1 cellular context compared by ENCODE assay signal in the genomic region with DNA sequence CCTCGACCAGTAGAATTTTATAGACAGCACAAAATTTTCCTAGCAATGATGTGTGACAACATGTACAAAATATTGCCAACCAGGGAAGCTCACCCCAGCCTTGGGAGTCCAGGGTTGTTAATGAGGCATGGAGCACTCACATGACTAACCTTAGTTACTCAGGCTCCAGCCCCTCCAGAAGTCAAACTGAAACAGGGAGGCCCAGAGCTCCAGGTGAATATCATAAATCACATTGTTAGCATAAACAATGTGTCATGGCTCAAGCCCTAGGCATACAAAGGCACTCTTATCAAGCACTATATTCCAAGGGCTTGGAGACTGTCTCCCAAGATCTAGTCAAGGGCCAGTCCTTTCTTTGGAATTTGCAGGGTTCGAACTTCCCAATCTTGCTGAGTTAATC.
A peak's percentile ranks its signal among the peaks of the same experiment; 100 is the strongest.
TF ChIP-seq lines count a peak whose summit lies in the region.

No MANE protein-coding gene starts in this region.

TF ChIP-seq in HEK293, 187 proteins besides CTCF, POLR2A, EP300 and RAD21 (continued from another document):
- TF ChIP-seq, protein P1, sequence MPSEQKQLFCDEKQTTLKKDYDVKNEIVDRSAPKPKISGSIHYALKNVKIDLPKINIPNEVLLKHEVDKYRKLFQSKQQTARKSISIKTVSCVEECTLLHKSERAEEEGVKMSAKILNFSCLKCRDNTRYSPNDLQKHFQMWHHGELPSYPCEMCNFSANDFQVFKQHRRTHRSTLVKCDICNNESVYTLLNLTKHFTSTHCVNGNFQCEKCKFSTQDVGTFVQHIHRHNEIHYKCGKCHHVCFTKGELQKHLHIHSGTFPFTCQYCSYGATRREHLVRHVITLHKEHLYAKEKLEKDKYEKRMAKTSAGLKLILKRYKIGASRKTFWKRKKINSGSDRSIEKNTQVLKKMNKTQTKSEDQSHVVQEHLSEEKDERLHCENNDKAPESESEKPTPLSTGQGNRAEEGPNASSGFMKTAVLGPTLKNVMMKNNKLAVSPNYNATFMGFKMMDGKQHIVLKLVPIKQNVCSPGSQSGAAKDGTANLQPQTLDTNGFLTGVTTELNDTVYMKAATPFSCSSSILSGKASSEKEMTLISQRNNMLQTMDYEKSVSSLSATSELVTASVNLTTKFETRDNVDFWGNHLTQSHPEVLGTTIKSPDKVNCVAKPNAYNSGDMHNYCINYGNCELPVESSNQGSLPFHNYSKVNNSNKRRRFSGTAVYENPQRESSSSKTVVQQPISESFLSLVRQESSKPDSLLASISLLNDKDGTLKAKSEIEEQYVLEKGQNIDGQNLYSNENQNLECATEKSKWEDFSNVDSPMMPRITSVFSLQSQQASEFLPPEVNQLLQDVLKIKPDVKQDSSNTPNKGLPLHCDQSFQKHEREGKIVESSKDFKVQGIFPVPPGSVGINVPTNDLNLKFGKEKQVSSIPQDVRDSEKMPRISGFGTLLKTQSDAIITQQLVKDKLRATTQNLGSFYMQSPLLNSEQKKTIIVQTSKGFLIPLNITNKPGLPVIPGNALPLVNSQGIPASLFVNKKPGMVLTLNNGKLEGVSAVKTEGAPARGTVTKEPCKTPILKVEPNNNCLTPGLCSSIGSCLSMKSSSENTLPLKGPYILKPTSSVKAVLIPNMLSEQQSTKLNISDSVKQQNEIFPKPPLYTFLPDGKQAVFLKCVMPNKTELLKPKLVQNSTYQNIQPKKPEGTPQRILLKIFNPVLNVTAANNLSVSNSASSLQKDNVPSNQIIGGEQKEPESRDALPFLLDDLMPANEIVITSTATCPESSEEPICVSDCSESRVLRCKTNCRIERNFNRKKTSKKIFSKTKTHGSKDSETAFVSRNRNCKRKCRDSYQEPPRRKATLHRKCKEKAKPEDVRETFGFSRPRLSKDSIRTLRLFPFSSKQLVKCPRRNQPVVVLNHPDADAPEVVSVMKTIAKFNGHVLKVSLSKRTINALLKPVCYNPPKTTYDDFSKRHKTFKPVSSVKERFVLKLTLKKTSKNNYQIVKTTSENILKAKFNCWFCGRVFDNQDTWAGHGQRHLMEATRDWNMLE (tag by site-specific recombination; conservative IDR thresholded peaks at IDR 0.05; ENCODE audit: low read depth) = no peak
- TF ChIP-seq ZNF530 (tag by site-specific recombination; IDR thresholded peaks at IDR 0.05; ENCODE audit: low read depth) = no peak
- TF ChIP-seq REPIN1 (tag by site-specific recombination; IDR thresholded peaks at IDR 0.05; ENCODE audit: low read depth) = no peak
- TF ChIP-seq FEZF1 (tag by site-specific recombination; IDR thresholded peaks at IDR 0.05) = no peak
- TF ChIP-seq, protein P2, sequence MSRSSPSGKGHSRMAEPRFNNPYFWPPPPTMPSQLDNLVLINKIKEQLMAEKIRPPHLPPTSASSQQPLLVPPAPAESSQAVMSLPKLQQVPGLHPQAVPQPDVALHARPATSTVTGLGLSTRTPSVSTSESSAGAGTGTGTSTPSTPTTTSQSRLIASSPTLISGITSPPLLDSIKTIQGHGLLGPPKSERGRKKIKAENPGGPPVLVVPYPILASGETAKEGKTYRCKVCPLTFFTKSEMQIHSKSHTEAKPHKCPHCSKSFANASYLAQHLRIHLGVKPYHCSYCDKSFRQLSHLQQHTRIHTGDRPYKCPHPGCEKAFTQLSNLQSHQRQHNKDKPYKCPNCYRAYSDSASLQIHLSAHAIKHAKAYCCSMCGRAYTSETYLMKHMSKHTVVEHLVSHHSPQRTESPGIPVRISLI (tag by site-specific recombination; IDR thresholded peaks at IDR 0.05) = no peak
- no peak for TF ChIP-seq HOXC10 (CRISPR knock-in tag; IDR thresholded peaks at IDR 0.05)
- peak; percentile 98 for TF ChIP-seq WT1 (tag by site-specific recombination; IDR thresholded peaks at IDR 0.05)
- no peak for TF ChIP-seq ZNF350 (tag by site-specific recombination; IDR thresholded peaks at IDR 0.05)
- TF ChIP-seq, protein P3, sequence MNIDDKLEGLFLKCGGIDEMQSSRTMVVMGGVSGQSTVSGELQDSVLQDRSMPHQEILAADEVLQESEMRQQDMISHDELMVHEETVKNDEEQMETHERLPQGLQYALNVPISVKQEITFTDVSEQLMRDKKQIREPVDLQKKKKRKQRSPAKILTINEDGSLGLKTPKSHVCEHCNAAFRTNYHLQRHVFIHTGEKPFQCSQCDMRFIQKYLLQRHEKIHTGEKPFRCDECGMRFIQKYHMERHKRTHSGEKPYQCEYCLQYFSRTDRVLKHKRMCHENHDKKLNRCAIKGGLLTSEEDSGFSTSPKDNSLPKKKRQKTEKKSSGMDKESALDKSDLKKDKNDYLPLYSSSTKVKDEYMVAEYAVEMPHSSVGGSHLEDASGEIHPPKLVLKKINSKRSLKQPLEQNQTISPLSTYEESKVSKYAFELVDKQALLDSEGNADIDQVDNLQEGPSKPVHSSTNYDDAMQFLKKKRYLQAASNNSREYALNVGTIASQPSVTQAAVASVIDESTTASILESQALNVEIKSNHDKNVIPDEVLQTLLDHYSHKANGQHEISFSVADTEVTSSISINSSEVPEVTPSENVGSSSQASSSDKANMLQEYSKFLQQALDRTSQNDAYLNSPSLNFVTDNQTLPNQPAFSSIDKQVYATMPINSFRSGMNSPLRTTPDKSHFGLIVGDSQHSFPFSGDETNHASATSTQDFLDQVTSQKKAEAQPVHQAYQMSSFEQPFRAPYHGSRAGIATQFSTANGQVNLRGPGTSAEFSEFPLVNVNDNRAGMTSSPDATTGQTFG (tag by site-specific recombination; IDR thresholded peaks at IDR 0.05; ENCODE audit: borderline replicate concordance) = no peak
- 0 out of 2 replicates have a peak, but pooled peaks have one; percentile 29 for TF ChIP-seq ZBTB48 (tag by site-specific recombination; IDR thresholded peaks at IDR 0.05)
- TF ChIP-seq ZNF274 (IDR thresholded peaks at IDR 0.05; ENCODE audit: low read length) = no peak
- TF ChIP-seq ZNF274 (tag by site-specific recombination; IDR thresholded peaks at IDR 0.05; ENCODE audit: borderline replicate concordance) = no peak
- no peak for TF ChIP-seq GFI1B (tag by site-specific recombination; IDR thresholded peaks at IDR 0.05)
- no peak for TF ChIP-seq ZNF37A (tag by site-specific recombination; IDR thresholded peaks at IDR 0.05)
- TF ChIP-seq, protein P4, sequence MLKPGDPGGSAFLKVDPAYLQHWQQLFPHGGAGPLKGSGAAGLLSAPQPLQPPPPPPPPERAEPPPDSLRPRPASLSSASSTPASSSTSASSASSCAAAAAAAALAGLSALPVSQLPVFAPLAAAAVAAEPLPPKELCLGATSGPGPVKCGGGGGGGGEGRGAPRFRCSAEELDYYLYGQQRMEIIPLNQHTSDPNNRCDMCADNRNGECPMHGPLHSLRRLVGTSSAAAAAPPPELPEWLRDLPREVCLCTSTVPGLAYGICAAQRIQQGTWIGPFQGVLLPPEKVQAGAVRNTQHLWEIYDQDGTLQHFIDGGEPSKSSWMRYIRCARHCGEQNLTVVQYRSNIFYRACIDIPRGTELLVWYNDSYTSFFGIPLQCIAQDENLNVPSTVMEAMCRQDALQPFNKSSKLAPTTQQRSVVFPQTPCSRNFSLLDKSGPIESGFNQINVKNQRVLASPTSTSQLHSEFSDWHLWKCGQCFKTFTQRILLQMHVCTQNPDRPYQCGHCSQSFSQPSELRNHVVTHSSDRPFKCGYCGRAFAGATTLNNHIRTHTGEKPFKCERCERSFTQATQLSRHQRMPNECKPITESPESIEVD (tag by site-specific recombination; IDR thresholded peaks at IDR 0.05) = no peak
- TF ChIP-seq ZNF514 (tag by site-specific recombination; IDR thresholded peaks at IDR 0.05) = no peak
- no peak for TF ChIP-seq PRDM1 (tag by site-specific recombination; IDR thresholded peaks at IDR 0.05)
- no peak for TF ChIP-seq SALL2 (tag by site-specific recombination; IDR thresholded peaks at IDR 0.05; ENCODE audit: borderline replicate concordance)
- TF ChIP-seq ZNF623 (tag by site-specific recombination; IDR thresholded peaks at IDR 0.05) = no peak
- TF ChIP-seq KLF1 (tag by site-specific recombination; IDR thresholded peaks at IDR 0.05) = no peak
- TF ChIP-seq ZNF114 (tag by site-specific recombination; IDR thresholded peaks at IDR 0.05) = no peak
- TF ChIP-seq ZNF777 (tag by site-specific recombination; IDR thresholded peaks at IDR 0.05; ENCODE audit: borderline replicate concordance) = no peak
- TF ChIP-seq, protein P5, sequence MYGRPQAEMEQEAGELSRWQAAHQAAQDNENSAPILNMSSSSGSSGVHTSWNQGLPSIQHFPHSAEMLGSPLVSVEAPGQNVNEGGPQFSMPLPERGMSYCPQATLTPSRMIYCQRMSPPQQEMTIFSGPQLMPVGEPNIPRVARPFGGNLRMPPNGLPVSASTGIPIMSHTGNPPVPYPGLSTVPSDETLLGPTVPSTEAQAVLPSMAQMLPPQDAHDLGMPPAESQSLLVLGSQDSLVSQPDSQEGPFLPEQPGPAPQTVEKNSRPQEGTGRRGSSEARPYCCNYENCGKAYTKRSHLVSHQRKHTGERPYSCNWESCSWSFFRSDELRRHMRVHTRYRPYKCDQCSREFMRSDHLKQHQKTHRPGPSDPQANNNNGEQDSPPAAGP (tag by site-specific recombination; IDR thresholded peaks at IDR 0.05) = no peak
